ENCODE assay signal across 12 cellular contexts in the genomic region with DNA sequence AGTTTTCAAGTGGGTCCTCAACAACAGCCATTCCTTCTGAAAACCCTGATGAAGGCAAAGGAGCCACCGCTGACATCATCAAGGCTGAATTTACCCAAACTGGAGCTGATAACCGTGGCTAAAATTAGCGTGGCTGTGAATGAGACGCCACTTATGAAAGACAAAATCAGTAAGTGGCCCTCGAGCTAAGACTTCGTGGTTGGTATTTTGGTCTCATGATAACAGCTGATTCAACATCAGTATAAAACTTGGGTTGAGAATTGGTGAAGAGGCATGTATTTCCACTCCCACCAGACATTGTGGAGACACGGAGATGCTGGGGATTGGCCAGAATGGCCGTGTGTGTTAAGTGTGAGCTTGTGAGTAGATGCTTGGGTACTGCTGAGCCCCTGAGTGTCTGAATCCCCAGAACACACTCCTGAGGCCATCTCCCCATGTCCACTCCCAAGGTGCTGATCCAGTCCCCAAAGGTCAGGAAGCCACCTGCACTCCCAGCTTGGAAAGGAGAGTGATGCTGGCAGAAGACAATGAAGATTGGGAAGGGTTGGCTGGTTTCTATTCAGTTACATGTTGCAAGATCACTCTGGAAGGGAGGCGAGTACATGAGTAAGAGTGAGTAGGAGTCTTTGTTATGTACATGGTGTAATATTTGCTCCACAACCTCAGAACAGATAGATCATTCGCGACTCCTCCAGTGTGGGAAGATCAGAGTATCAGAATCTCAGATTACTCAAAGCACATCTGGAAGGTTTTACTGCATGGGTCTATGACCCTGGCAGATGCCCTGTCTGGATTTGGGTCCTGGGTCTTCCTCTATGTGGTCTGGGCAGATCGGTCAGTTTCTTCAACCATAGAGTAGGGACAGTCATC.
DNase-seq lines count a peak whose midpoint lies in the region; ATAC-seq and TF ChIP-seq lines count a peak whose summit lies in the region.
"Had no signal": no experiment of that assay in that cellular context is flagged by ENCODE, and none has a peak within 500 bp of the region (broad histone marks: within the 10 kb centered on the region; RNA-seq: fewer than 3 reads in every experiment).

No MANE protein-coding gene starts in this region.

- H3F3A ChIP-seq in neural progenitor cell (ENCODE audit: low read depth) (no peaks in the 10 kb centered on the region), GM23338 (replicated peaks; ENCODE audit: low read depth) (no peaks in the 10 kb centered on the region)

- H3K36me3 ChIP-seq in fibroblast of lung (ENCODE audit: control insufficient read depth, insufficient read depth, low read length): no peaks in the 10 kb centered on the region
- no peaks in the 10 kb centered on the region for H3K36me3 ChIP-seq in neural progenitor cell
- no peaks in the 10 kb centered on the region for H3K36me3 ChIP-seq in ovary
- H3K36me3 ChIP-seq in GM23338 (ENCODE audit: insufficient read depth): no peaks in the 10 kb centered on the region
- H3K36me3 ChIP-seq: SJSA1 had no signal

- no peaks in the 10 kb centered on the region for H4K20me1 ChIP-seq in fibroblast of lung (ENCODE audit: control insufficient read depth, extremely low read depth, insufficient read depth, low read length)
- no peaks in the 10 kb centered on the region for H4K20me1 ChIP-seq in neural progenitor cell (ENCODE audit: low read depth)
- H4K20me1 ChIP-seq in GM23338 (replicated peaks; ENCODE audit: insufficient read depth): no peaks in the 10 kb centered on the region

- WGBS in ovary, 3 donors: 77 to 81% (median 80%) methylated on average over 12 of the region's 12 CpGs

- H3K9ac ChIP-seq in fibroblast of lung (ENCODE audit: insufficient read depth, low read length) (no peak overlapping the region), neural progenitor cell (no peak overlapping the region)

- no peak for TF ChIP-seq EP300 in ovary (IDR thresholded peaks at IDR 0.05)

- ATAC-seq in GM23338: no peak

- H3K27me3 Mint-ChIP-seq in neural progenitor cell (ENCODE audit: insufficient read depth, low read depth): peaks cover 2% of the 10 kb centered on the region
- H3K27me3 Mint-ChIP-seq in GM23338 (ENCODE audit: insufficient read depth, low read depth, poor library complexity): peaks cover 2% of the 10 kb centered on the region
- H3K27me3 Mint-ChIP-seq in Calu3 (ENCODE audit: unreplicated experiment): no peaks in the 10 kb centered on the region
- H3K27me3 Mint-ChIP-seq: activated B cell treated with CpG ODN at 0.5 μM for 24 hours had no signal

- peaks cover 2% of the 10 kb centered on the region for H3K9me2 ChIP-seq in GM23338 (ENCODE audit: insufficient read depth)

- H3K27me3 ChIP-seq in fibroblast of lung (ENCODE audit: control insufficient read depth, insufficient read depth, low read length) (no peaks in the 10 kb centered on the region), neural progenitor cell (no peaks in the 10 kb centered on the region), ovary (no peaks in the 10 kb centered on the region), GM23338 (ENCODE audit: insufficient read depth) (no peaks in the 10 kb centered on the region)
- H3K27me3 ChIP-seq: SJSA1 had no signal

- H3K9me3 ChIP-seq in fibroblast of lung (ENCODE audit: control insufficient read depth, insufficient read depth, low read depth, low read length) (no peaks in the 10 kb centered on the region), neural progenitor cell (ENCODE audit: low read depth) (no peaks in the 10 kb centered on the region), ovary (no peaks in the 10 kb centered on the region)
- H3K9me3 ChIP-seq: SJSA1 had no signal

- TF ChIP-seq POLR2A in ovary (IDR thresholded peaks at IDR 0.05): no peak

- no TSS peak for BruUV-seq in Calu3 (replicated peaks; lab: Mats Ljungman, UMichigan)

- H3K27ac ChIP-seq in fibroblast of lung (ENCODE audit: insufficient read depth, low read length) (no peak overlapping the region), neural progenitor cell (no peak overlapping the region), ovary (no peak overlapping the region), GM23338 (ENCODE audit: low read depth) (no peak overlapping the region)
- H3K27ac ChIP-seq: SJSA1 had no signal

- no peaks in the 10 kb centered on the region for H3K36me3 Mint-ChIP-seq in neural progenitor cell
- no peaks in the 10 kb centered on the region for H3K36me3 Mint-ChIP-seq in GM23338 (ENCODE audit: low read depth)
- no peaks in the 10 kb centered on the region for H3K36me3 Mint-ChIP-seq in Calu3 (ENCODE audit: insufficient read depth, unreplicated experiment)

- H3K4me3 Mint-ChIP-seq in neural progenitor cell: no peak overlapping the region
- no peak overlapping the region for H3K4me3 Mint-ChIP-seq in GM23338
- no peak overlapping the region for H3K4me3 Mint-ChIP-seq in Calu3 (ENCODE audit: low read depth, unreplicated experiment)
- H3K4me3 Mint-ChIP-seq: activated B cell treated with CpG ODN at 0.5 μM for 24 hours had no signal

- TF ChIP-seq CTCF in fibroblast of lung (conservative IDR thresholded peaks at IDR 0.05 in 1 of 2, IDR thresholded peaks at IDR 0.05 in 1 of 2; ENCODE audit: low read depth in 1 of 2, low read length in 2 of 2) (no peak), neural progenitor cell (IDR thresholded peaks at IDR 0.05) (no peak), ovary (IDR thresholded peaks at IDR 0.05) (no peak), GM23338 (conservative IDR thresholded peaks at IDR 0.05; ENCODE audit: low read depth in 2 of 2) (no peak), Calu3 (IDR thresholded peaks at IDR 0.05; ENCODE audit: unreplicated experiment) (no peak)

- no peaks in the 10 kb centered on the region for H3K79me2 ChIP-seq in fibroblast of lung (ENCODE audit: control insufficient read depth, insufficient read depth, low read length)
- no peaks in the 10 kb centered on the region for H3K79me2 ChIP-seq in neural progenitor cell (ENCODE audit: low read depth)
- no peaks in the 10 kb centered on the region for H3K79me2 ChIP-seq in GM23338 (replicated peaks; ENCODE audit: insufficient read depth)

- H3K4me1 Mint-ChIP-seq in neural progenitor cell: peaks cover 22% of the 10 kb centered on the region
- H3K4me1 Mint-ChIP-seq in GM23338: peaks cover 3% of the 10 kb centered on the region; the same call in 1 of the 3 replicates
- no peaks in the 10 kb centered on the region for H3K4me1 Mint-ChIP-seq in Calu3 (ENCODE audit: low read depth, unreplicated experiment)
- H3K4me1 Mint-ChIP-seq: activated B cell treated with CpG ODN at 0.5 μM for 24 hours had no signal

- H3K4me3 ChIP-seq in fibroblast of lung (replicated peaks in 1 of 4; ENCODE audit: control extremely low read depth in 1 of 4, insufficient read depth in 1 of 4, low read depth in 3 of 4, low read length in 4 of 4) (no peak overlapping the region), neural progenitor cell (no peak overlapping the region), ovary (no peak overlapping the region), GM23338 (no peak overlapping the region)
- H3K4me3 ChIP-seq: SJSA1 had no signal

- peak; percentile 36 for DNase-seq in Ammon's horn (ENCODE audit: low spot score)
- peak; percentile 75 for DNase-seq in NCI-H226
- DNase-seq in fibroblast of lung (ENCODE audit: low read depth in 2 of 2): peak; percentile 82 to 94
- no peak for DNase-seq in neural progenitor cell (ENCODE audit: low spot score)
- no peak for DNase-seq in stimulated activated CD4-positive, alpha-beta T cell treated with anti-CD3 and anti-CD28 coated beads, Interleukin-2, amount 100 ng/mL, for 48 hours
- DNase-seq in ovary: no peak
- DNase-seq in GM23338 (ENCODE audit: low spot score): no peak
- DNase-seq in Calu3: no peak
- DNase-seq: activated B cell treated with CpG ODN at 0.5 μM for 24 hours, NCI-H1048, NCI-H526 treated with DMSO at 0.1 percent for 48 hours had no signal

- H3K27ac Mint-ChIP-seq in neural progenitor cell: peak overlapping the region; percentile 48
- H3K27ac Mint-ChIP-seq in GM23338: no peak overlapping the region
- no peak overlapping the region for H3K27ac Mint-ChIP-seq in Calu3 (ENCODE audit: unreplicated experiment)
- H3K27ac Mint-ChIP-seq: activated B cell treated with CpG ODN at 0.5 μM for 24 hours had no signal

- H2AFZ ChIP-seq in fibroblast of lung (ENCODE audit: low read length) (no peak overlapping the region), neural progenitor cell (replicated peaks) (no peak overlapping the region), GM23338 (no peak overlapping the region)

- H3K4me2 ChIP-seq in fibroblast of lung (ENCODE audit: extremely low read depth, insufficient read depth, low read length) (no peak overlapping the region), neural progenitor cell (no peak overlapping the region), GM23338 (no peak overlapping the region)

- intact Hi-C loops in ovary (cut with DNase I) (no loop called here), Calu3 (cut with micrococcal nuclease; ENCODE audit: unreplicated experiment) (no loop called here)

- CTCF ChIA-PET in Calu3 (lab: Charles Lee): no interaction called here

- H3K4me1 ChIP-seq in fibroblast of lung (ENCODE audit: control insufficient read depth, extremely low read depth, insufficient read depth, low read length): no peaks in the 10 kb centered on the region
- H3K4me1 ChIP-seq in neural progenitor cell: peaks cover 7% of the 10 kb centered on the region
- no peaks in the 10 kb centered on the region for H3K4me1 ChIP-seq in ovary (ENCODE audit: insufficient read depth)
- H3K4me1 ChIP-seq in GM23338 (ENCODE audit: insufficient read depth): peaks cover 3% of the 10 kb centered on the region; the same call in 1 of the 2 replicates
- H3K4me1 ChIP-seq: SJSA1 had no signal

- H3K9me3 Mint-ChIP-seq in neural progenitor cell (no peaks in the 10 kb centered on the region), GM23338 (no peaks in the 10 kb centered on the region), Calu3 (ENCODE audit: low read depth, unreplicated experiment) (peaks cover 28% of the 10 kb centered on the region)
- H3K9me3 Mint-ChIP-seq: activated B cell treated with CpG ODN at 0.5 μM for 24 hours had no signal

TF ChIP-seq in GM23338, 12 proteins besides CTCF, POLR2A, EP300 and RAD21 (continues in another document):
- no peak for TF ChIP-seq EZH2 (IDR thresholded peaks at IDR 0.05; ENCODE audit: low read depth, unreplicated experiment)
- TF ChIP-seq, protein P1, sequence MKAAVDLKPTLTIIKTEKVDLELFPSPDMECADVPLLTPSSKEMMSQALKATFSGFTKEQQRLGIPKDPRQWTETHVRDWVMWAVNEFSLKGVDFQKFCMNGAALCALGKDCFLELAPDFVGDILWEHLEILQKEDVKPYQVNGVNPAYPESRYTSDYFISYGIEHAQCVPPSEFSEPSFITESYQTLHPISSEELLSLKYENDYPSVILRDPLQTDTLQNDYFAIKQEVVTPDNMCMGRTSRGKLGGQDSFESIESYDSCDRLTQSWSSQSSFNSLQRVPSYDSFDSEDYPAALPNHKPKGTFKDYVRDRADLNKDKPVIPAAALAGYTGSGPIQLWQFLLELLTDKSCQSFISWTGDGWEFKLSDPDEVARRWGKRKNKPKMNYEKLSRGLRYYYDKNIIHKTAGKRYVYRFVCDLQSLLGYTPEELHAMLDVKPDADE (IDR thresholded peaks at IDR 0.05): no peak
- TF ChIP-seq NANOG (IDR thresholded peaks at IDR 0.05; ENCODE audit: borderline replicate concordance): no peak
- no peak for TF ChIP-seq ZNF331 (CRISPR knock-in tag; IDR thresholded peaks at IDR 0.05; ENCODE audit: low read depth)
- TF ChIP-seq EZH2phosphoT487 (IDR thresholded peaks at IDR 0.05; ENCODE audit: unreplicated experiment): no peak
- TF ChIP-seq JUNB (IDR thresholded peaks at IDR 0.05; ENCODE audit: unreplicated experiment): no peak

Comparison
In these comparisons a context has a peak if more than half of its experiments do, and no peak if none do; other contexts are left out.
1. DNase-seq: peak in Ammon's horn (single experiment), NCI-H226 (single experiment) and fibroblast of lung (2 of 2); none in neural progenitor cell (single experiment), stimulated activated CD4-positive, alpha-beta T cell treated with anti-CD3 and anti-CD28 coated beads, Interleukin-2, amount 100 ng/mL, for 48 hours (0 of 2), ovary (0 of 5), GM23338 (single experiment) and Calu3 (single experiment).